ENCODE assay signal across 7 cellular contexts in the genomic region with DNA sequence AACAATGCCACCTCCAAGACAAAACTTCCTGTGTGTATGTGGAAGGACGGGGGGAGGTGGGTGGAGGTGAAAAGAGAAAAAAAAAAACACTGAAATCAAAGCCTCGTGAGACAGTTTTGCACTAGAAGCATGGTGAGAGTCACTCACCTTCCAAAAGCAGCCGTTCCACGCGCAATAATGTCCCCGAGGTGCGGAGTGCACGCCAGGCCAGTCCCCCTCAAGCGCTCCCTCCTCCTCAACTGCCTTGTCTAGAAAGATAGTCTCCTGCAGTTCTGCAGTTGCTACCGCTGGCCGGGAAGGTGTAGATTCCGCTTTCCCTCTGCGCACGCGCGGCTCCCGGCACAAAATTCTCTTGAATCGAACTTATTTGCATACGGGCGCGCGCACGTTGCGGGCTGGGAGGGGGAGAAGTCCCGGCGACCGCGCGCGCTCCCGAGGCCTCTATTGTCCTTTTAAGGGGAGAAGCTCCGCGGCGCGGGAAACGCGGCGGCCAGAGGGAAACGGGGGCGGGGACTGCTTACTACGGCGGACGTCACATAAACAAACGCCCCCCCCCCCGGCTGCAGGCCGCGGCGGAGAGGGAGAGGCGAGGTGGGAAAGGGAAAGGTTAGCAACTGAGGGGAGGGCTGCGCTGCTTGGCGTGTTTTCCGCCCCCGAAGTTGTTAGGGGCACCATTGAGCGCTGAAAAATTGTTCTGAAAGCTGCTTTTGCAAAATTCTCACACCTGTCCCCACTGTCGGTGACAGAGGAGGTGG. TPM values are rescaled to one million over a fixed set of nuclear protein-coding genes. Genes with fewer than 3 reads are reported as not detected.
A peak's percentile ranks its signal among the peaks of the same experiment; 100 is the strongest.
DNase-seq lines count a peak whose midpoint lies in the region; ATAC-seq, FAIRE-seq and TF ChIP-seq lines count a peak whose summit lies in the region.

Gene SINHCAF (minus strand): TSS at position 274 of the 755 bp plus-strand sequence. CDS start 27,946 bp downstream, outside the sequence.

- DNase-seq in GM18507 (ENCODE audit: extremely low spot score, insufficient read length, low read depth) (peak; percentile 92), NCI-H2029 treated with DMSO at 0.1 percent for 48 hours (lab: John Stamatoyannopoulos, UW) (peak; percentile 94), T-helper 9 cell (peak; percentile 99), astrocyte of the hippocampus (ENCODE audit: low read depth, low spot score) (peak; percentile 100), hepatocyte (ENCODE audit: low spot score) (peak; percentile 100), renal cortical epithelial cell (ENCODE audit: low read depth) (peak; percentile 95)

- no peaks in the 10 kb centered on the region for H3K27me3 ChIP-seq in hepatocyte

- no peaks in the 10 kb centered on the region for H3K36me3 ChIP-seq in hepatocyte (replicated peaks; ENCODE audit: insufficient read depth, low read depth)

- peak within 1 kb of the TSS; percentile 67 for H3K4me3 ChIP-seq in hepatocyte

- ATAC-seq in HG02981 (IDR thresholded peaks at IDR 0.05; ENCODE audit: unreplicated experiment), result peak; percentile 51

- 2% methylated on average over 51 of the region's 55 CpGs for WGBS in hepatocyte (ENCODE audit: low lambda C conversion rate, missing lambda C conversion rate)

- no peaks in the 10 kb centered on the region for H3K9me3 ChIP-seq in hepatocyte (ENCODE audit: low read depth)

- peak within 1 kb of the TSS; percentile 79 for H3K4me2 ChIP-seq in hepatocyte

- peak within 1 kb of the TSS; percentile 42 for H2AFZ ChIP-seq in hepatocyte

- peak within 1 kb of the TSS; percentile 99 for H3K27ac ChIP-seq in hepatocyte

- peak; percentile 91 for FAIRE-seq in GM18507 (lab: Jason Lieb, UNC)

- no peaks in the 10 kb centered on the region for H3K9me2 ChIP-seq in hepatocyte (replicated peaks; ENCODE audit: insufficient read depth)

- peaks cover 16% of the 10 kb centered on the region for H4K20me1 ChIP-seq in hepatocyte (ENCODE audit: insufficient read depth, poor library complexity, severe bottlenecking)

- TF ChIP-seq CTCF in hepatocyte (IDR thresholded peaks at IDR 0.05; ENCODE audit: poor library complexity), result no peak

- peaks cover 20% of the 10 kb centered on the region for H3K4me1 ChIP-seq in hepatocyte (ENCODE audit: insufficient read depth)

- peaks cover 44% of the 10 kb centered on the region for H3K79me2 ChIP-seq in hepatocyte

RNA-seq across cellular contexts. Expression of gene SINHCAF, which starts in this region (rescaled TPM):
- total RNA-seq in hepatocyte (109 and 122 TPM in 2 replicates), renal cortical epithelial cell (257 and 413 TPM in 2 replicates)
- polyA plus RNA-seq in hepatocyte, result 64.1 and 66.2 TPM in 2 replicates

Comparison
In these comparisons a context has a peak if more than half of its experiments do, and no peak if none do; other contexts are left out.
1. Peak in every context shown above with its lines: DNase-seq, ATAC-seq, H3K4me3 ChIP-seq and H3K27ac ChIP-seq.